13 cellular contexts compared by ENCODE assay signal in genomic region chr17:66548659-66549311, GRCh38.
DNase-seq lines count a peak whose midpoint lies in the region; ATAC-seq and TF ChIP-seq lines count a peak whose summit lies in the region.
"Had no signal": no experiment of that assay in that cellular context is flagged by ENCODE, and none has a peak within 500 bp of the region (broad histone marks: within the 10 kb centered on the region; RNA-seq: fewer than 3 reads in every experiment).

No MANE protein-coding gene starts in this region.

- ATAC-seq in natural killer cell (peak in 2 of 3 donors; percentile 9 to 16), GM19467 (IDR thresholded peaks at IDR 0.05; ENCODE audit: unreplicated experiment) (no peak), lower lobe of right lung (no peak), sciatic nerve (no peak)

- H3K4me3 Mint-ChIP-seq in chondrocyte (ENCODE audit: unreplicated experiment) (no peak overlapping the region), natural killer cell (peak overlapping the region; percentile 26)

- no peak overlapping the region for H3K27ac ChIP-seq in lower lobe of right lung

- peaks cover 63% of the 10 kb centered on the region for H3K4me1 Mint-ChIP-seq in chondrocyte (ENCODE audit: low read depth)
- peaks cover 52 to 59% of the 10 kb centered on the region in 2 donors for H3K4me1 Mint-ChIP-seq in natural killer cell

- H3K27me3 ChIP-seq in lower lobe of right lung (ENCODE audit: low read depth), result no peaks in the 10 kb centered on the region
- H3K27me3 ChIP-seq: heart right ventricle had no signal

- H3K27ac Mint-ChIP-seq in chondrocyte (ENCODE audit: unreplicated experiment), result peak overlapping the region; percentile 93
- peak overlapping the region; percentile 87 for H3K27ac Mint-ChIP-seq in natural killer cell

- no peaks in the 10 kb centered on the region for H3K9me3 ChIP-seq in lower lobe of right lung

- peaks cover 12% of the 10 kb centered on the region for H3K4me1 ChIP-seq in lower lobe of right lung

- no peaks in the 10 kb centered on the region for H3K27me3 Mint-ChIP-seq in chondrocyte (ENCODE audit: low read depth)
- H3K27me3 Mint-ChIP-seq in natural killer cell (ENCODE audit: low read depth in 2 of 2), result no peaks in the 10 kb centered on the region

- TF ChIP-seq CTCF in chondrocyte (IDR thresholded peaks at IDR 0.05) (no peak), natural killer cell (IDR thresholded peaks at IDR 0.05) (no peak), lower lobe of right lung (IDR thresholded peaks at IDR 0.05) (no peak)

- no peaks in the 10 kb centered on the region for H3K36me3 ChIP-seq in lower lobe of right lung
- H3K36me3 ChIP-seq: heart right ventricle had no signal

- H3K9me3 Mint-ChIP-seq in chondrocyte (ENCODE audit: low read depth) (peaks cover 16% of the 10 kb centered on the region), natural killer cell (peaks cover 0 to 2% of the 10 kb centered on the region in 2 donors)

- DNase-seq in Daoy (ENCODE audit: low read depth) (peak; percentile 48), NCI-H226 (peak; percentile 16), chondrocyte (ENCODE audit: low spot score) (no peak), natural killer cell (no peak), lower lobe of right lung (no peak), HT-29 (ENCODE audit: low spot score) (no peak), sciatic nerve (ENCODE audit: low spot score) (no peak)
- DNase-seq: amygdala; DMS153; effector memory CD4-positive, alpha-beta T cell; heart right ventricle; NCI-H1092 treated with DMSO at 0.1 percent for 48 hours had no signal

- intact Hi-C loops in natural killer cell (cut with micrococcal nuclease) (no loop called here), lower lobe of right lung (cut with DNase I) (no loop called here), sciatic nerve (cut with DNase I) (no loop called here)

- no peak overlapping the region for H3K4me3 ChIP-seq in lower lobe of right lung
- H3K4me3 ChIP-seq: heart right ventricle had no signal

- H3K36me3 Mint-ChIP-seq in chondrocyte (ENCODE audit: low read depth), result peaks cover 3% of the 10 kb centered on the region
- H3K36me3 Mint-ChIP-seq in natural killer cell, result no peaks in the 10 kb centered on the region

Comparison
In these comparisons a context has a peak if more than half of its experiments do, and no peak if none do; other contexts are left out.
1. DNase-seq: peak in Daoy (single experiment) and NCI-H226 (single experiment); none in chondrocyte (single experiment), natural killer cell (single experiment), lower lobe of right lung (single experiment), HT-29 (single experiment) and sciatic nerve (single experiment).
2. ATAC-seq: peak in natural killer cell (2 of 3); none in GM19467 (single experiment), lower lobe of right lung (0 of 2) and sciatic nerve (single experiment).